14 cellular contexts compared by ENCODE assay signal in genomic region chr2:147327636-147328035, GRCh38.
DNase-seq lines count a peak whose midpoint lies in the region; ATAC-seq and TF ChIP-seq lines count a peak whose summit lies in the region.
"Had no signal": no experiment of that assay in that cellular context is flagged by ENCODE, and none has a peak within 500 bp of the region (broad histone marks: within the 10 kb centered on the region; RNA-seq: fewer than 3 reads in every experiment).

No MANE protein-coding gene starts in this region.

- H3K27me3 Mint-ChIP-seq in MCF 10A (ENCODE audit: insufficient read depth, unreplicated experiment): no peaks in the 10 kb centered on the region

- H3K27ac ChIP-seq in DOHH2 (ENCODE audit: low read depth, low read length) (no peak overlapping the region), MM.1S (ENCODE audit: low read length) (peak overlapping the region; percentile 41; the same call in 1 of the 2 replicates), WERI-Rb-1 (no peak overlapping the region), A673 (ENCODE audit: low read depth, low read length, poor library complexity, severe bottlenecking) (no peak overlapping the region)
- H3K27ac ChIP-seq: ovary, SJCRH30 had no signal

- H2AFZ ChIP-seq in MM.1S (ENCODE audit: low read length): peak overlapping the region; percentile 40; the same call in 1 of the 2 replicates

- no peak overlapping the region for H3K27ac Mint-ChIP-seq in MCF 10A (ENCODE audit: low read depth, unreplicated experiment)

- H3K4me3 Mint-ChIP-seq in MCF 10A (ENCODE audit: unreplicated experiment): no peak overlapping the region

- H3K9me2 ChIP-seq in DOHH2 (replicated peaks; ENCODE audit: control insufficient read depth, low read length) (no peaks in the 10 kb centered on the region), MM.1S (replicated peaks; ENCODE audit: insufficient read depth, low read length) (no peaks in the 10 kb centered on the region)

- H3K4me2 ChIP-seq in DOHH2 (ENCODE audit: low read length) (peak overlapping the region; percentile 37), MM.1S (ENCODE audit: low read depth, low read length) (peak overlapping the region; percentile 42)

- BruUV-seq in A673 (replicated peaks; lab: Mats Ljungman, UMichigan) (no TSS peak), MCF 10A (replicated peaks; lab: Mats Ljungman, UMichigan) (no TSS peak)

- H3F3A ChIP-seq in DOHH2 (ENCODE audit: control insufficient read depth, insufficient read depth): no peaks in the 10 kb centered on the region
- H3F3A ChIP-seq in MM.1S (ENCODE audit: insufficient read depth, low read length): peaks cover 5% of the 10 kb centered on the region; the same call in 1 of the 2 replicates

- H3K36me3 ChIP-seq in DOHH2 (ENCODE audit: control insufficient read depth, low read length) (no peaks in the 10 kb centered on the region), MM.1S (replicated peaks; ENCODE audit: insufficient read depth, low read length) (no peaks in the 10 kb centered on the region), WERI-Rb-1 (no peaks in the 10 kb centered on the region), A673 (ENCODE audit: insufficient read depth, low read length, poor library complexity, severe bottlenecking) (no peaks in the 10 kb centered on the region)
- H3K36me3 ChIP-seq: ovary, SJCRH30 had no signal

- H3K9me3 Mint-ChIP-seq in MCF 10A (ENCODE audit: unreplicated experiment): no peaks in the 10 kb centered on the region

- H3K9ac ChIP-seq in MM.1S (ENCODE audit: low read length): peak overlapping the region; percentile 8; the same call in 1 of the 2 replicates

- no peaks in the 10 kb centered on the region for H3K79me2 ChIP-seq in DOHH2 (ENCODE audit: control insufficient read depth, low read length)
- no peaks in the 10 kb centered on the region for H3K79me2 ChIP-seq in MM.1S (ENCODE audit: low read length)

- H3K36me3 Mint-ChIP-seq in MCF 10A (ENCODE audit: insufficient read depth, unreplicated experiment): no peaks in the 10 kb centered on the region

- H3K4me1 Mint-ChIP-seq in MCF 10A (ENCODE audit: insufficient read depth, unreplicated experiment): no peaks in the 10 kb centered on the region

- TF ChIP-seq CTCF in DOHH2 (IDR thresholded peaks at IDR 0.05; ENCODE audit: low read depth, low read length, poor library complexity, severe bottlenecking) (no peak), MM.1S (IDR thresholded peaks at IDR 0.05; ENCODE audit: low read length) (no peak), fibroblast of the aortic adventitia (IDR thresholded peaks at IDR 0.05; ENCODE audit: insufficient read depth, low read length) (no peak), WERI-Rb-1 (IDR thresholded peaks at IDR 0.05; ENCODE audit: low read depth, low read length) (no peak), A673 (conservative IDR thresholded peaks at IDR 0.05; ENCODE audit: low read depth, low read length) (no peak), MCF 10A (IDR thresholded peaks at IDR 0.05; ENCODE audit: unreplicated experiment) (no peak)

- CTCF ChIA-PET in A673 (lab: Charles Lee) (no interaction called here), MCF 10A (lab: Yijun Ruan, JAX) (interaction anchor here (1.2 kb wide), 1 partner anchor 282 kb away, joined by 3 read pairs; no protein-coding TSS in a partner anchor)

- ATAC-seq in GM19395 (IDR thresholded peaks at IDR 0.05; ENCODE audit: unreplicated experiment): peak; percentile 76

- POLR2A ChIA-PET in A673 (lab: Charles Lee; ENCODE audit: low non-redundant PET) (no interaction called here), MCF 10A (lab: Yijun Ruan, JAX) (interaction anchor here (0.7 kb wide), 1 partner anchor 137 kb away, joined by 3 read pairs; no protein-coding TSS in a partner anchor)

- H3K4me1 ChIP-seq in DOHH2 (ENCODE audit: control insufficient read depth, low read length) (peaks cover 4% of the 10 kb centered on the region; the same call in 1 of the 2 replicates), MM.1S (ENCODE audit: low read length) (peaks cover 13% of the 10 kb centered on the region), A673 (ENCODE audit: insufficient read depth, low read length, poor library complexity, severe bottlenecking) (no peaks in the 10 kb centered on the region)

- DNase-seq in MM.1S: peak; percentile 26
- DNase-seq in fibroblast of the aortic adventitia (ENCODE audit: low read depth): peak; percentile 14
- DNase-seq in COLO829 (ENCODE audit: low spot score): no peak
- no peak for DNase-seq in WERI-Rb-1
- DNase-seq in A673 (ENCODE audit: low spot score): no peak
- DNase-seq in MCF 10A (ENCODE audit: unreplicated experiment): no peak
- DNase-seq: activated CD8-positive, alpha-beta memory T cell treated with anti-CD3 and anti-CD28 coated beads, Interleukin-2, amount 50 U/mL, for 48 hours; DMS79; effector memory CD4-positive, alpha-beta T cell; NCI-H1436; ovary had no signal

- no peak overlapping the region for H3K4me3 ChIP-seq in DOHH2 (ENCODE audit: low read length)
- peak overlapping the region; percentile 5; the same call in 1 of the 2 replicates for H3K4me3 ChIP-seq in MM.1S (ENCODE audit: low read length)
- H3K4me3 ChIP-seq in fibroblast of the aortic adventitia (ENCODE audit: low read depth, low read length): no peak overlapping the region
- H3K4me3 ChIP-seq in WERI-Rb-1 (ENCODE audit: low read depth, low read length): no peak overlapping the region
- H3K4me3 ChIP-seq in A673 (ENCODE audit: low read depth, low read length, poor library complexity, severe bottlenecking): no peak overlapping the region
- H3K4me3 ChIP-seq: ovary, SJCRH30 had no signal

- H4K20me1 ChIP-seq in DOHH2 (ENCODE audit: control insufficient read depth, insufficient read depth, low read depth, low read length): no peaks in the 10 kb centered on the region
- H4K20me1 ChIP-seq in MM.1S (ENCODE audit: insufficient read depth, low read length): no peaks in the 10 kb centered on the region

- H3K9me3 ChIP-seq in DOHH2 (ENCODE audit: control insufficient read depth, insufficient read depth, low read length) (no peaks in the 10 kb centered on the region), MM.1S (replicated peaks; ENCODE audit: insufficient read depth, low read length) (no peaks in the 10 kb centered on the region), WERI-Rb-1 (ENCODE audit: severe bottlenecking) (no peaks in the 10 kb centered on the region), A673 (ENCODE audit: low read depth, low read length, poor library complexity, severe bottlenecking) (no peaks in the 10 kb centered on the region)
- H3K9me3 ChIP-seq: ovary, SJCRH30 had no signal

- H3K27me3 ChIP-seq in DOHH2 (ENCODE audit: control insufficient read depth, low read length) (no peaks in the 10 kb centered on the region), MM.1S (replicated peaks; ENCODE audit: insufficient read depth, low read length) (no peaks in the 10 kb centered on the region), WERI-Rb-1 (ENCODE audit: insufficient read depth, low read depth, severe bottlenecking) (no peaks in the 10 kb centered on the region), A673 (replicated peaks; ENCODE audit: insufficient read depth, low read depth, low read length, poor library complexity) (no peaks in the 10 kb centered on the region)
- H3K27me3 ChIP-seq: ovary, SJCRH30 had no signal

- intact Hi-C loops in A673 (cut with micrococcal nuclease; ENCODE audit: unreplicated experiment): no loop called here
- intact Hi-C loops in MCF 10A (cut with micrococcal nuclease): no loop called here

Comparison
In these comparisons a context has a peak if more than half of its experiments do, and no peak if none do; other contexts are left out.
1. DNase-seq: peak in MM.1S (single experiment) and fibroblast of the aortic adventitia (single experiment); none in COLO829 (single experiment), WERI-Rb-1 (single experiment), A673 (single experiment) and MCF 10A (single experiment).